Comparison of ENCODE assay signal across 19 cellular contexts in genomic region chr7:66189695-66190503, GRCh38. TPM values are rescaled to one million over a fixed set of nuclear protein-coding genes. Genes with fewer than 3 reads are reported as not detected.
DNase-seq lines count a peak whose midpoint lies in the region; ATAC-seq and TF ChIP-seq lines count a peak whose summit lies in the region.
"Had no signal": no experiment of that assay in that cellular context is flagged by ENCODE, and none has a peak within 500 bp of the region (broad histone marks: within the 10 kb centered on the region; RNA-seq: fewer than 3 reads in every experiment).

No MANE protein-coding gene starts in this region.

- H2AK5ac ChIP-seq in mesenchymal stem cell (ENCODE audit: low read length, severe bottlenecking): no peak overlapping the region

- no peak overlapping the region for H2BK15ac ChIP-seq in mesenchymal stem cell (ENCODE audit: low read depth, poor library complexity, severe bottlenecking)

- no peak overlapping the region for H4K91ac ChIP-seq in mesenchymal stem cell (ENCODE audit: low read length)

- H3K36me3 ChIP-seq in Panc1 (ENCODE audit: control insufficient read depth, insufficient read depth, low read length) (no peaks in the 10 kb centered on the region), left lung (no peaks in the 10 kb centered on the region), mesenchymal stem cell (ENCODE audit: control insufficient read depth in 1 of 2, insufficient read depth in 2 of 2, low read depth in 1 of 2, low read length in 2 of 2) (no peaks in the 10 kb centered on the region), thyroid gland (no peaks in the 10 kb centered on the region), left ventricle myocardium inferior (no peaks in the 10 kb centered on the region)
- H3K36me3 ChIP-seq: Peyer's patch had no signal

- H3K27me3 ChIP-seq in Panc1 (ENCODE audit: control insufficient read depth, insufficient read depth, low read length) (no peaks in the 10 kb centered on the region), left lung (no peaks in the 10 kb centered on the region), mesenchymal stem cell (ENCODE audit: control insufficient read depth in 1 of 2, insufficient read depth in 1 of 2, low read length in 2 of 2) (no peaks in the 10 kb centered on the region), thyroid gland (no peaks in the 10 kb centered on the region), left ventricle myocardium inferior (ENCODE audit: low read depth) (no peaks in the 10 kb centered on the region)
- H3K27me3 ChIP-seq: Peyer's patch had no signal

- H3K14ac ChIP-seq in mesenchymal stem cell (ENCODE audit: low read length in 2 of 2): no peak overlapping the region

- no peak overlapping the region for H3K23ac ChIP-seq in mesenchymal stem cell (ENCODE audit: low read length in 2 of 2)

- H3K27ac Mint-ChIP-seq in activated T-helper 17 cell treated with anti-CD3 and anti-CD28 coated beads, Interleukin-2, amount 50 U/mL, for 72 hours: no peak overlapping the region
- H3K27ac Mint-ChIP-seq: CD4-positive, CD25-positive, alpha-beta regulatory T cell had no signal

- H2BK5ac ChIP-seq in mesenchymal stem cell (ENCODE audit: low read depth, low read length, poor library complexity, severe bottlenecking): no peak overlapping the region

- ATAC-seq in Panc1 (peak; percentile 48), left lung (peak; percentile 68)
- ATAC-seq in activated T-helper 17 cell treated with anti-CD3 and anti-CD28 coated beads, Interleukin-2, amount 50 U/mL, for 72 hours (replicated peaks): no peak
- ATAC-seq: GM12878 had no signal

- H2BK12ac ChIP-seq in mesenchymal stem cell (ENCODE audit: low read length in 2 of 2): no peak overlapping the region

- DNase-seq in Panc1 (ENCODE audit: low read depth, low spot score) (no peak), left lung (no peak), mesenchymal stem cell (no peak), thyroid gland (peak; percentile 48 to 69), GM10266 (ENCODE audit: extremely low spot score) (no peak), NCI-H2029 (lab: John Stamatoyannopoulos, UW) (no peak), left ventricle myocardium inferior (no peak)
- DNase-seq: CD4-positive, CD25-positive, alpha-beta regulatory T cell; DMS79; Kasumi-1; NCI-H1417; NCI-H187 treated with DMSO at 0.1 percent for 48 hours; NCI-H226; NCI-H524; NCI-H774; NK-92 treated with Interleukin-12 subunit alpha and Interleukin-12 subunit beta, amount 100 ng/mL, for 24 hours; Peyer's patch had no signal

- no peak overlapping the region for H3K4ac ChIP-seq in mesenchymal stem cell (ENCODE audit: low read depth in 1 of 2, low read length in 2 of 2)

- TF ChIP-seq CTCF in Panc1 (IDR thresholded peaks at IDR 0.05) (no peak), left lung (IDR thresholded peaks at IDR 0.05) (no peak), thyroid gland (IDR thresholded peaks at IDR 0.05) (no peak), GM10266 (IDR thresholded peaks at IDR 0.05; ENCODE audit: control insufficient read depth, insufficient read depth, low read depth, missing control alignments) (no peak), left ventricle myocardium inferior (IDR thresholded peaks at IDR 0.05; ENCODE audit: borderline replicate concordance) (no peak)

- POLR2A ChIA-PET in Panc1 (lab: Charles Lee): no interaction called here

- no peak overlapping the region for H2BK120ac ChIP-seq in mesenchymal stem cell (ENCODE audit: low read depth, low read length)

- CTCF ChIA-PET in Panc1 (lab: Charles Lee): no interaction called here

- H3K27ac ChIP-seq in Panc1 (ENCODE audit: low read length) (no peak overlapping the region), left lung (no peak overlapping the region), mesenchymal stem cell (ENCODE audit: low read length, poor library complexity, severe bottlenecking) (no peak overlapping the region), thyroid gland (no peak overlapping the region), left ventricle myocardium inferior (replicated peaks) (no peak overlapping the region)
- H3K27ac ChIP-seq: Peyer's patch had no signal

- BruUV-seq in Panc1 (replicated peaks; lab: Mats Ljungman, UMichigan): no TSS peak

- intact Hi-C loops in Panc1 (cut with micrococcal nuclease; ENCODE audit: unreplicated experiment): no loop called here
- intact Hi-C loops in left lung (cut with DNase I): no loop called here
- intact Hi-C loops in thyroid gland (cut with DNase I): no loop called here
- intact Hi-C loops in left ventricle myocardium inferior (cut with micrococcal nuclease): no loop called here

- in situ Hi-C loops in Panc1 (cut with HindIII; ENCODE audit: low pct_unique_long_range_greater_than_20kb, low sequenced_read_pairs): no loop called here

- no peaks in the 10 kb centered on the region for H3K79me1 ChIP-seq in mesenchymal stem cell (replicated peaks; ENCODE audit: low read length, poor library complexity, severe bottlenecking)

- no peak overlapping the region for H2AFZ ChIP-seq in mesenchymal stem cell (ENCODE audit: low read depth, low read length)

- H3K4me2 ChIP-seq in mesenchymal stem cell (ENCODE audit: low read length, poor library complexity, severe bottlenecking): no peak overlapping the region

- H3K4me1 Mint-ChIP-seq in activated T-helper 17 cell treated with anti-CD3 and anti-CD28 coated beads, Interleukin-2, amount 50 U/mL, for 72 hours: no peaks in the 10 kb centered on the region

- 97% methylated on average over 7 of the region's 7 CpGs for WGBS in mesenchymal stem cell
- WGBS in thyroid gland, 2 donors: 69 to 76% methylated on average over 6 to 7 of the region's 7 CpGs

- no peak overlapping the region for H3K9ac ChIP-seq in mesenchymal stem cell (ENCODE audit: low read length)

- H3K9me3 Mint-ChIP-seq in activated T-helper 17 cell treated with anti-CD3 and anti-CD28 coated beads, Interleukin-2, amount 50 U/mL, for 72 hours: no peaks in the 10 kb centered on the region

- H3K18ac ChIP-seq in mesenchymal stem cell (ENCODE audit: low read depth in 1 of 2, low read length in 2 of 2): no peak overlapping the region

- no peaks in the 10 kb centered on the region for H3K36me3 Mint-ChIP-seq in activated T-helper 17 cell treated with anti-CD3 and anti-CD28 coated beads, Interleukin-2, amount 50 U/mL, for 72 hours (ENCODE audit: low read depth)
- H3K36me3 Mint-ChIP-seq: CD4-positive, CD25-positive, alpha-beta regulatory T cell had no signal

- peaks cover 4% of the 10 kb centered on the region for H3K27me3 Mint-ChIP-seq in activated T-helper 17 cell treated with anti-CD3 and anti-CD28 coated beads, Interleukin-2, amount 50 U/mL, for 72 hours

- peak overlapping the region; percentile 19 for H4K8ac ChIP-seq in mesenchymal stem cell (ENCODE audit: low read length)

- H3K9me3 ChIP-seq in Panc1 (ENCODE audit: control insufficient read depth, insufficient read depth, low read depth, low read length) (no peaks in the 10 kb centered on the region), left lung (peaks cover 0 to 4% of the 10 kb centered on the region in 2 donors), mesenchymal stem cell (ENCODE audit: control insufficient read depth, low read length) (no peaks in the 10 kb centered on the region), thyroid gland (no peaks in the 10 kb centered on the region), left ventricle myocardium inferior (replicated peaks) (peaks cover 7% of the 10 kb centered on the region)

- no peaks in the 10 kb centered on the region for H3K4me1 ChIP-seq in Panc1 (ENCODE audit: control insufficient read depth, insufficient read depth, low read length)
- H3K4me1 ChIP-seq in left lung: peaks cover 0 to 6% of the 10 kb centered on the region in 2 donors
- H3K4me1 ChIP-seq in mesenchymal stem cell (ENCODE audit: control insufficient read depth, insufficient read depth, low read depth, low read length): no peaks in the 10 kb centered on the region
- no peaks in the 10 kb centered on the region for H3K4me1 ChIP-seq in thyroid gland
- no peaks in the 10 kb centered on the region for H3K4me1 ChIP-seq in left ventricle myocardium inferior
- H3K4me1 ChIP-seq: Peyer's patch had no signal

- no peak for TF ChIP-seq POLR2A in thyroid gland (IDR thresholded peaks at IDR 0.05)

- H3K4me3 Mint-ChIP-seq in activated T-helper 17 cell treated with anti-CD3 and anti-CD28 coated beads, Interleukin-2, amount 50 U/mL, for 72 hours: no peak overlapping the region
- H3K4me3 Mint-ChIP-seq: CD4-positive, CD25-positive, alpha-beta regulatory T cell had no signal

- H3K4me3 ChIP-seq in Panc1 (ENCODE audit: low read depth in 2 of 2, low read length in 2 of 2) (no peak overlapping the region), left lung (no peak overlapping the region), mesenchymal stem cell (ENCODE audit: insufficient read depth in 1 of 2, low read depth in 1 of 2, low read length in 2 of 2) (no peak overlapping the region), thyroid gland (replicated peaks in 1 of 3) (no peak overlapping the region), left ventricle myocardium inferior (no peak overlapping the region)
- H3K4me3 ChIP-seq: GM12878, Peyer's patch had no signal

RNA-seq across cellular contexts. Expression of gene TPST1, which starts 15.2 kb away (rescaled TPM):
- total RNA-seq in Panc1 (2021; ENCODE audit: unreplicated experiment) (29.0 TPM), left lung (10 to 100 TPM; 30.5 to 45.6 TPM), thyroid gland (10 to 100 TPM; 24.5 to 60.4 (median 28.2) TPM), left ventricle myocardium inferior (5.7 TPM)
- polyA plus RNA-seq in Panc1 (2012; ENCODE audit: insufficient read length): 20.5 TPM
- polyA plus RNA-seq in mesenchymal stem cell (2013, experiment 1 of 2): 58.0 TPM
- 58.7 TPM for polyA plus RNA-seq in mesenchymal stem cell (2013, experiment 2 of 2)
- under 1 TPM; 0.84 to 0.93 TPM for total RNA-seq in activated T-helper 17 cell treated with anti-CD3 and anti-CD28 coated beads, Interleukin-2, amount 50 U/mL, for 72 hours

Comparison
In these comparisons a context has a peak if more than half of its experiments do, and no peak if none do; other contexts are left out.
1. DNase-seq: peak in thyroid gland (2 of 2); none in Panc1 (single experiment), left lung (0 of 2), mesenchymal stem cell (single experiment), GM10266 (single experiment), NCI-H2029 (single experiment) and left ventricle myocardium inferior (single experiment).